ENCODE assay signal across 8 cellular contexts in genomic region chr22:41940853-41941765, GRCh38. TPM values are rescaled to one million over a fixed set of nuclear protein-coding genes. Genes with fewer than 3 reads are reported as not detected.
DNase-seq lines count a peak whose midpoint lies in the region; ATAC-seq, FAIRE-seq and TF ChIP-seq lines count a peak whose summit lies in the region.

No MANE protein-coding gene starts in this region.

- no peaks in the 10 kb centered on the region for H3K27me3 Mint-ChIP-seq in stimulated activated naive CD8-positive, alpha-beta T cell treated with anti-CD3 and anti-CD28 coated beads, Interleukin-15, amount 100 ng/mL, for 72 hours

- no peak overlapping the region for H2AFZ ChIP-seq in neuronal stem cell (ENCODE audit: low read length)

- H3K4me1 ChIP-seq in neuronal stem cell (ENCODE audit: control insufficient read depth in 2 of 2, insufficient read depth in 1 of 2, low read depth in 1 of 2, low read length in 2 of 2) = peaks cover 6 to 7% of the 10 kb centered on the region in 2 donors

- no peak overlapping the region for H4K91ac ChIP-seq in neuronal stem cell (ENCODE audit: low read depth, low read length, poor library complexity)

- H3K4me2 ChIP-seq in neuronal stem cell (ENCODE audit: insufficient read depth, low read length, poor library complexity, severe bottlenecking) = no peak overlapping the region

- H2BK12ac ChIP-seq in neuronal stem cell (ENCODE audit: low read length) = no peak overlapping the region

- H3K27ac Mint-ChIP-seq in stimulated activated naive CD8-positive, alpha-beta T cell treated with anti-CD3 and anti-CD28 coated beads, Interleukin-15, amount 100 ng/mL, for 72 hours = peak overlapping the region; percentile 99 to 100

- peaks cover 17% of the 10 kb centered on the region for H3K79me1 ChIP-seq in neuronal stem cell (ENCODE audit: low read depth, low read length)

- no peak overlapping the region for H3K27ac ChIP-seq in neuronal stem cell (replicated peaks; ENCODE audit: low read length)

- H3K4me3 ChIP-seq in fibroblast of pulmonary artery (replicated peaks; ENCODE audit: low read depth, low read length) = no peak overlapping the region
- H3K4me3 ChIP-seq in neuronal stem cell (ENCODE audit: low read length in 2 of 2) = no peak overlapping the region

- DNase-seq in A172 (ENCODE audit: low spot score) (peak; percentile 56), HT-29 (ENCODE audit: low spot score) (peak; percentile 72), RCC 7860 (ENCODE audit: low spot score) (peak; percentile 81), fibroblast of pulmonary artery (ENCODE audit: low read depth) (peak; percentile 83), neuronal stem cell (ENCODE audit: low spot score) (peak; percentile 70)
- DNase-seq in activated T-helper 1 cell treated with anti-CD3 and anti-CD28 coated beads, Interleukin-2, amount 50 U/mL, for 16 hours (ENCODE audit: low read depth in 1 of 2, low spot score in 1 of 2) = peak; percentile 71 to 72
- peak; percentile 84 to 88 for DNase-seq in stimulated activated naive CD8-positive, alpha-beta T cell treated with anti-CD3 and anti-CD28 coated beads, Interleukin-15, amount 100 ng/mL, for 72 hours

- no peaks in the 10 kb centered on the region for H3K9me3 Mint-ChIP-seq in stimulated activated naive CD8-positive, alpha-beta T cell treated with anti-CD3 and anti-CD28 coated beads, Interleukin-15, amount 100 ng/mL, for 72 hours

- no peak overlapping the region for H3K23ac ChIP-seq in neuronal stem cell (ENCODE audit: low read depth, low read length, poor library complexity)

- WGBS in neuronal stem cell (ENCODE audit: extremely low coverage in 2 of 2, insufficient read length in 2 of 2, insufficient replicate concordance in 1 of 2), 2 donors = no CpG with 5 or more reads among the region's 13 CpGs

- no peak overlapping the region for H3K18ac ChIP-seq in neuronal stem cell (ENCODE audit: low read length)

- no peak overlapping the region for H2BK5ac ChIP-seq in neuronal stem cell (ENCODE audit: low read length)

- no peak overlapping the region for H2BK15ac ChIP-seq in neuronal stem cell (ENCODE audit: low read length)

- peaks cover 68% of the 10 kb centered on the region for H3K4me1 Mint-ChIP-seq in stimulated activated naive CD8-positive, alpha-beta T cell treated with anti-CD3 and anti-CD28 coated beads, Interleukin-15, amount 100 ng/mL, for 72 hours

- ATAC-seq in GM18498 (IDR thresholded peaks at IDR 0.05; ENCODE audit: unreplicated experiment) = peak; percentile 36
- ATAC-seq in stimulated activated naive CD8-positive, alpha-beta T cell treated with anti-CD3 and anti-CD28 coated beads, Interleukin-15, amount 100 ng/mL, for 72 hours = peak; percentile 72

- peak; percentile 87 for TF ChIP-seq CTCF in fibroblast of pulmonary artery (IDR thresholded peaks at IDR 0.05; ENCODE audit: low read length, missing control alignments)

- H3K9ac ChIP-seq in neuronal stem cell (ENCODE audit: low read depth, low read length, poor library complexity) = no peak overlapping the region

- peaks cover 0 to 2% of the 10 kb centered on the region in 2 donors for H3K9me3 ChIP-seq in neuronal stem cell (replicated peaks in 1 of 2; ENCODE audit: control insufficient read depth in 2 of 2, insufficient read depth in 1 of 2, low read depth in 1 of 2, low read length in 2 of 2)

- H3K36me3 ChIP-seq in neuronal stem cell (replicated peaks in 1 of 2; ENCODE audit: control insufficient read depth in 2 of 2, insufficient read depth in 2 of 2, low read length in 2 of 2) = peaks cover 49 to 91% of the 10 kb centered on the region in 2 donors

- no peaks in the 10 kb centered on the region for H3K27me3 ChIP-seq in neuronal stem cell (ENCODE audit: control insufficient read depth in 3 of 3, insufficient read depth in 3 of 3, low read depth in 1 of 3, low read length in 3 of 3)

- no peak overlapping the region for H3K4ac ChIP-seq in neuronal stem cell (ENCODE audit: low read length)

- no peak overlapping the region for H3K14ac ChIP-seq in neuronal stem cell (ENCODE audit: low read length)

- H2AK5ac ChIP-seq in neuronal stem cell (ENCODE audit: low read depth, low read length) = no peak overlapping the region

- peak; percentile 64 for FAIRE-seq in RCC 7860 (lab: Jason Lieb, UNC)

- H3K4me3 Mint-ChIP-seq in stimulated activated naive CD8-positive, alpha-beta T cell treated with anti-CD3 and anti-CD28 coated beads, Interleukin-15, amount 100 ng/mL, for 72 hours = peak overlapping the region; percentile 74 to 85

- H4K8ac ChIP-seq in neuronal stem cell (ENCODE audit: low read depth, low read length) = no peak overlapping the region

- H2BK120ac ChIP-seq in neuronal stem cell (ENCODE audit: low read depth, low read length) = no peak overlapping the region

RNA-seq across cellular contexts. Expression of gene CENPM, which starts 5.8 kb away (rescaled TPM):
- 42.4 and 54.8 TPM in 2 replicates for total RNA-seq in A172 (2014; rRNA removed; shearing (Covaris generic))
- 130 and 140 TPM in 2 replicates for total RNA-seq in HT-29 (2014; rRNA removed; shearing (Covaris generic))
- 31.3 TPM for polyA plus RNA-seq in neuronal stem cell (2013, experiment 1 of 2)
- polyA plus RNA-seq in neuronal stem cell (2013, experiment 2 of 2) = 32.8 TPM

RNA-seq across cellular contexts. Expression of gene TNFRSF13C, which starts 14.5 kb away (rescaled TPM):
- total RNA-seq in A172 (2014; rRNA removed; shearing (Covaris generic)) = 0.03 TPM in 1 of 2 replicates, not detected in the other
- 0.08 and 0.51 TPM in 2 replicates for total RNA-seq in HT-29 (2014; rRNA removed; shearing (Covaris generic))
- 1.6 TPM for polyA plus RNA-seq in neuronal stem cell (2013, experiment 1 of 2)
- 1.8 TPM for polyA plus RNA-seq in neuronal stem cell (2013, experiment 2 of 2)

RNA-seq across cellular contexts. Expression of gene SHISA8, which starts 26.2 kb away (rescaled TPM):
- total RNA-seq in A172 (2014; rRNA removed; shearing (Covaris generic)) = not detected in 2 replicates
- not detected in 2 replicates for total RNA-seq in HT-29 (2014; rRNA removed; shearing (Covaris generic))
- 0.07 TPM for polyA plus RNA-seq in neuronal stem cell (2013, experiment 1 of 2)
- polyA plus RNA-seq in neuronal stem cell (2013, experiment 2 of 2) = 0.14 TPM

RNA-seq across cellular contexts. Expression of gene SEPTIN3, which starts 28.1 kb away (rescaled TPM):
- total RNA-seq in A172 (2014; rRNA removed; shearing (Covaris generic)) = 7.7 and 8.3 TPM in 2 replicates
- total RNA-seq in HT-29 (2014; rRNA removed; shearing (Covaris generic)) = 0.03 TPM in 1 of 2 replicates, not detected in the other
- 42.3 TPM for polyA plus RNA-seq in neuronal stem cell (2013, experiment 1 of 2)
- 42.6 TPM for polyA plus RNA-seq in neuronal stem cell (2013, experiment 2 of 2)
